Comparison of ENCODE assay signal across 18 cellular contexts in the genomic region with DNA sequence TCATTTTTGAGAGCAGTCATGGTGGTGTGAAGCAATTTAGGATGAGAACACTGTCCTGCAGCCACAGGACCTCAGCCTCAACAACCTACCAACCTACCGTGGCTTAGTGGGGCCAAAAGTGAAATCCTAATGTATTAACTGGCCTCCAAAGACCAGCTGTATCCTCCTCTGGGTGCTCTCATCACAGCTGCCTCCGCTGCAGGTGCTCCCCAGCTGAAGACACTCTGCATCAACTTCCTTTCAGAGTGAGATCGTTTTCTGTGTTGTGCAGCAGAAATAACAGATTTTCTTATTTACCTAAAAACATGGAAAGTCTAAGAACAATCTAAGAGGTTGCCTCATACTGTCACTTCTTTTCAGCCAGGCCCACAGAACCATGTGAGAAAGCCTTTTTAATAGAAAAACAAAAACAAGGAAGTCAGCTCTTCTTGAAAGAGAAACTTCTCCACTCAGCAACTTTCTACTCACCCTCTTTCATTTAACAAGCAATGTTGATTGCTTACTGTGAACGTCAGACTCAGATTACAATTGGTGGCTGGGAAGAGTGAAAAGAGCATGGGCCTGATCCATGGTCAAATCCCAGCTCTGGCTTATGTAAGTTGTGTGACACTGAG.
DNase-seq lines count a peak whose midpoint lies in the region; ATAC-seq, FAIRE-seq and TF ChIP-seq lines count a peak whose summit lies in the region.
"Had no signal": no experiment of that assay in that cellular context is flagged by ENCODE, and none has a peak within 500 bp of the region (broad histone marks: within the 10 kb centered on the region; RNA-seq: fewer than 3 reads in every experiment).

No MANE protein-coding gene starts in this region.

- no peaks in the 10 kb centered on the region for H3K27me3 ChIP-seq in mesenchymal stem cell (ENCODE audit: control insufficient read depth in 1 of 2, insufficient read depth in 1 of 2, low read length in 2 of 2)
- H3K27me3 ChIP-seq: stomach had no signal

- H3K18ac ChIP-seq in mesenchymal stem cell (ENCODE audit: low read depth in 1 of 2, low read length in 2 of 2): no peak overlapping the region

- H3K36me3 Mint-ChIP-seq in stimulated activated effector memory CD8-positive, alpha-beta T cell treated with anti-CD3 and anti-CD28 coated beads, Interleukin-12 subunit alpha, Interleukin-12 subunit beta, amount 100 ng/mL, for 72 hours: no peaks in the 10 kb centered on the region
- H3K36me3 Mint-ChIP-seq: IgD-negative memory B cell, natural killer cell had no signal

- H3K4me2 ChIP-seq in mesenchymal stem cell (ENCODE audit: low read length, poor library complexity, severe bottlenecking): no peak overlapping the region

- no peak overlapping the region for H3K14ac ChIP-seq in mesenchymal stem cell (ENCODE audit: low read length in 2 of 2)

- peak; percentile 24 for DNase-seq in GM03348 (ENCODE audit: low spot score)
- peak; percentile 82 for DNase-seq in RPMI8226
- DNase-seq in mesenchymal stem cell: no peak
- no peak for DNase-seq in NCI-H2196 treated with DMSO at 0.1 percent for 48 hours (lab: John Stamatoyannopoulos, UW; ENCODE audit: unreplicated experiment)
- DNase-seq in omental fat pad (ENCODE audit: low spot score): no peak
- no peak for DNase-seq in stimulated activated effector memory CD8-positive, alpha-beta T cell treated with anti-CD3 and anti-CD28 coated beads, Interleukin-12 subunit alpha, Interleukin-12 subunit beta, amount 100 ng/mL, for 72 hours (ENCODE audit: low spot score in 2 of 2)
- no peak for DNase-seq in GM12892 (ENCODE audit: insufficient read length)
- DNase-seq: effector memory CD8-positive, alpha-beta T cell; glutamatergic neuron; left cardiac atrium; natural killer cell; NCI-H1694 treated with DMSO at 0.1 percent for 48 hours; stomach had no signal

- H3K27ac ChIP-seq in mesenchymal stem cell (ENCODE audit: low read length, poor library complexity, severe bottlenecking): no peak overlapping the region
- H3K27ac ChIP-seq: SK-N-MC, stomach had no signal

- no peak for TF ChIP-seq POLR2A in GM12892 (IDR thresholded peaks at IDR 0.05; ENCODE audit: low read depth, low read length)

- H2AFZ ChIP-seq in mesenchymal stem cell (ENCODE audit: low read depth, low read length): no peak overlapping the region

- ATAC-seq in GM21515 (IDR thresholded peaks at IDR 0.05; ENCODE audit: unreplicated experiment) (peak; percentile 60), omental fat pad (ENCODE audit: low FRiP score) (no peak)
- ATAC-seq in stimulated activated effector memory CD8-positive, alpha-beta T cell treated with anti-CD3 and anti-CD28 coated beads, Interleukin-12 subunit alpha, Interleukin-12 subunit beta, amount 100 ng/mL, for 72 hours: no peak
- ATAC-seq: activated CD4-positive, CD25-positive, alpha-beta regulatory T cell treated with anti-CD3 and anti-CD28 coated beads, Interleukin-2, amount 50 U/mL, for 24 hours; effector memory CD8-positive, alpha-beta T cell; natural killer cell had no signal

- H3K27ac Mint-ChIP-seq in stimulated activated effector memory CD8-positive, alpha-beta T cell treated with anti-CD3 and anti-CD28 coated beads, Interleukin-12 subunit alpha, Interleukin-12 subunit beta, amount 100 ng/mL, for 72 hours: no peak overlapping the region
- H3K27ac Mint-ChIP-seq: effector memory CD8-positive, alpha-beta T cell; natural killer cell had no signal

- H3K36me3 ChIP-seq in mesenchymal stem cell (ENCODE audit: control insufficient read depth in 1 of 2, insufficient read depth in 2 of 2, low read depth in 1 of 2, low read length in 2 of 2): no peaks in the 10 kb centered on the region
- H3K36me3 ChIP-seq: stomach had no signal

- H3K4me1 ChIP-seq in mesenchymal stem cell (ENCODE audit: control insufficient read depth, insufficient read depth, low read depth, low read length): no peaks in the 10 kb centered on the region
- H3K4me1 ChIP-seq: stomach had no signal

- H3K4ac ChIP-seq in mesenchymal stem cell (ENCODE audit: low read depth in 1 of 2, low read length in 2 of 2): no peak overlapping the region

- peak overlapping the region; percentile 66 for H3K9ac ChIP-seq in mesenchymal stem cell (ENCODE audit: low read length)

- H2BK5ac ChIP-seq in mesenchymal stem cell (ENCODE audit: low read depth, low read length, poor library complexity, severe bottlenecking): no peak overlapping the region

- H3K4me3 Mint-ChIP-seq in stimulated activated effector memory CD8-positive, alpha-beta T cell treated with anti-CD3 and anti-CD28 coated beads, Interleukin-12 subunit alpha, Interleukin-12 subunit beta, amount 100 ng/mL, for 72 hours: no peak overlapping the region
- H3K4me3 Mint-ChIP-seq: effector memory CD8-positive, alpha-beta T cell; IgD-negative memory B cell; natural killer cell had no signal

- no peaks in the 10 kb centered on the region for H3K9me3 ChIP-seq in mesenchymal stem cell (ENCODE audit: control insufficient read depth, low read length)
- H3K9me3 ChIP-seq: stomach had no signal

- no peaks in the 10 kb centered on the region for H3K79me1 ChIP-seq in mesenchymal stem cell (replicated peaks; ENCODE audit: low read length, poor library complexity, severe bottlenecking)

- TF ChIP-seq CTCF in omental fat pad (IDR thresholded peaks at IDR 0.05): no peak

- no peak overlapping the region for H2AK5ac ChIP-seq in mesenchymal stem cell (ENCODE audit: low read length, severe bottlenecking)

- no peak overlapping the region for H2BK120ac ChIP-seq in mesenchymal stem cell (ENCODE audit: low read depth, low read length)

- H3K4me1 Mint-ChIP-seq in stimulated activated effector memory CD8-positive, alpha-beta T cell treated with anti-CD3 and anti-CD28 coated beads, Interleukin-12 subunit alpha, Interleukin-12 subunit beta, amount 100 ng/mL, for 72 hours: no peaks in the 10 kb centered on the region
- H3K4me1 Mint-ChIP-seq: natural killer cell had no signal

- H2BK15ac ChIP-seq in mesenchymal stem cell (ENCODE audit: low read depth, poor library complexity, severe bottlenecking): no peak overlapping the region

- H4K91ac ChIP-seq in mesenchymal stem cell (ENCODE audit: low read length): no peak overlapping the region

- H4K8ac ChIP-seq in mesenchymal stem cell (ENCODE audit: low read length): no peak overlapping the region

- no peak for FAIRE-seq in GM12892 (lab: Jason Lieb, UNC)
- FAIRE-seq: GM18507 had no signal

- no peak overlapping the region for H2BK12ac ChIP-seq in mesenchymal stem cell (ENCODE audit: low read length in 2 of 2)

- peak overlapping the region in 1 of 2 experiments; percentile 48 for H3K4me3 ChIP-seq in mesenchymal stem cell (ENCODE audit: insufficient read depth in 1 of 2, low read depth in 1 of 2, low read length in 2 of 2)
- H3K4me3 ChIP-seq: SK-N-MC, stomach had no signal

- H3K23ac ChIP-seq in mesenchymal stem cell (ENCODE audit: low read length in 2 of 2): no peak overlapping the region

- H3K9me3 Mint-ChIP-seq in stimulated activated effector memory CD8-positive, alpha-beta T cell treated with anti-CD3 and anti-CD28 coated beads, Interleukin-12 subunit alpha, Interleukin-12 subunit beta, amount 100 ng/mL, for 72 hours: peaks cover 8% of the 10 kb centered on the region

- WGBS in mesenchymal stem cell: 56% methylated on average over 4 of the region's 4 CpGs

Comparison
In these comparisons a context has a peak if more than half of its experiments do, and no peak if none do; other contexts are left out.
1. DNase-seq: peak in GM03348 (single experiment) and RPMI8226 (single experiment); none in mesenchymal stem cell (single experiment), NCI-H2196 treated with DMSO at 0.1 percent for 48 hours (single experiment), omental fat pad (single experiment), stimulated activated effector memory CD8-positive, alpha-beta T cell treated with anti-CD3 and anti-CD28 coated beads, Interleukin-12 subunit alpha, Interleukin-12 subunit beta, amount 100 ng/mL, for 72 hours (0 of 2) and GM12892 (single experiment).